15 cellular contexts compared by ENCODE assay signal in the genomic region with DNA sequence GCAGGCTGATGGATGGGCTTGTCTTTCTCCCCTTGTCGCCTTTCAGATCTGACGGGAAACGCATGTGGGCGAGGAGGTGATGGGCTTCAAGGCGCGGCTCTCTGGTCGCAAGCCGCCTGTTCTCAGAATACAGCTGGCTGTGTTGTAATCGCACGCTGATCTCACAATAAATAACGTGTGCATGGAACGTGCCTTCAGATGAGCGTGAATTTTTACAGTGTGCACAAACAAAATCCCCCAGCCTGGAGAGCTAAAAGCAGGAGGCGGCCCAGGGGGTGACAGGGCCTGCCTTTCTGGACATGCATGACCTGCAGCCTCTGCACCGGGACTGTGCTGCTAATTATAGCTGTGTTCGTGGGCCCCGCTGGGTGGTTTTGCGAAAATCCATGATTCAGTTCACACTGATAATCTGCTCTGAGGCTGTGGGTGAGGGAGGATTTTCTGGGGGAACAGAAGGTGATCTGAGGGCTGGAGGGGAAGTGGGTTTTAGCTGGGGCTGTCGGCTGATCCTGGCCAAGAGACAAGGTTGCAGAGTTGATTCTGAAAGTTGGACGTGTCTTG.
DNase-seq lines count a peak whose midpoint lies in the region; TF ChIP-seq lines count a peak whose summit lies in the region.
"Had no signal": no experiment of that assay in that cellular context is flagged by ENCODE, and none has a peak within 500 bp of the region (broad histone marks: within the 10 kb centered on the region; RNA-seq: fewer than 3 reads in every experiment).

No MANE protein-coding gene starts in this region.

- DNase-seq in NCI-H345 (lab: John Stamatoyannopoulos, UW) (peak; percentile 24), NCI-H345 treated with DMSO at 0.1 percent for 48 hours (lab: John Stamatoyannopoulos, UW; ENCODE audit: unreplicated experiment) (no peak), nephron progenitor cell (peak; percentile 39), ureter (ENCODE audit: low spot score) (peak; percentile 39), NCI-H1694 (lab: John Stamatoyannopoulos, UW) (no peak), C1 segment of cervical spinal cord (lab: John Stamatoyannopoulos, UW) (no peak), NCI-H187 (lab: John Stamatoyannopoulos, UW) (no peak)
- DNase-seq: activated B cell treated with CpG ODN at 0.5 μM for 24 hours; activated CD8-positive, alpha-beta memory T cell treated with anti-CD3 and anti-CD28 coated beads, Interleukin-2, amount 50 U/mL, for 4 hours; COR-L47; NCI-H446; stimulated activated CD4-positive, alpha-beta T cell treated with anti-CD3 and anti-CD28 coated beads, Interleukin-4, amount 100 ng/mL, for 1 hour; uterus had no signal

- H3K27ac Mint-ChIP-seq in brain (peak overlapping the region; percentile 60 to 98 (median 84)), nephron progenitor cell (peak overlapping the region; percentile 64)
- H3K27ac Mint-ChIP-seq: activated B cell treated with CpG ODN at 0.5 μM for 24 hours; activated naive CD4-positive, alpha-beta T cell treated with anti-CD3 and anti-CD28 coated beads, Interleukin-2, amount 50 U/mL, for 24 hours had no signal

- TF ChIP-seq CTCF in brain (conservative IDR thresholded peaks at IDR 0.05) (no peak), nephron progenitor cell (IDR thresholded peaks at IDR 0.05) (no peak)

- H3K27me3 Mint-ChIP-seq in brain (peaks cover 3% of the 10 kb centered on the region), nephron progenitor cell (ENCODE audit: low read depth, poor library complexity) (peaks cover 18% of the 10 kb centered on the region)
- H3K27me3 Mint-ChIP-seq: activated B cell treated with CpG ODN at 0.5 μM for 24 hours; activated naive CD4-positive, alpha-beta T cell treated with anti-CD3 and anti-CD28 coated beads, Interleukin-2, amount 50 U/mL, for 24 hours had no signal

- H3K9me3 Mint-ChIP-seq in brain (peaks cover 4 to 13% (median 6%) of the 10 kb centered on the region in 5 experiments), nephron progenitor cell (peaks cover 11% of the 10 kb centered on the region)

- no peaks in the 10 kb centered on the region for H3K36me3 Mint-ChIP-seq in brain
- H3K36me3 Mint-ChIP-seq in nephron progenitor cell (ENCODE audit: low read depth), result peaks cover 5% of the 10 kb centered on the region

- peak overlapping the region in 3 of 5 experiments; percentile 30 to 64 (median 50) for H3K4me3 Mint-ChIP-seq in brain
- H3K4me3 Mint-ChIP-seq in nephron progenitor cell, result peak overlapping the region; percentile 38
- H3K4me3 Mint-ChIP-seq: activated B cell treated with CpG ODN at 0.5 μM for 24 hours; activated naive CD4-positive, alpha-beta T cell treated with anti-CD3 and anti-CD28 coated beads, Interleukin-2, amount 50 U/mL, for 24 hours had no signal

- peaks cover 31% of the 10 kb centered on the region for H3K4me1 Mint-ChIP-seq in brain
- peaks cover 30% of the 10 kb centered on the region for H3K4me1 Mint-ChIP-seq in nephron progenitor cell
- H3K4me1 Mint-ChIP-seq: activated B cell treated with CpG ODN at 0.5 μM for 24 hours; activated naive CD4-positive, alpha-beta T cell treated with anti-CD3 and anti-CD28 coated beads, Interleukin-2, amount 50 U/mL, for 24 hours had no signal

Comparison
In these comparisons a context has a peak if more than half of its experiments do, and no peak if none do; other contexts are left out.
1. DNase-seq: peak in NCI-H345 (single experiment), nephron progenitor cell (single experiment) and ureter (single experiment); none in NCI-H345 treated with DMSO at 0.1 percent for 48 hours (single experiment), NCI-H1694 (single experiment), C1 segment of cervical spinal cord (0 of 14) and NCI-H187 (0 of 2).